Comparison of ENCODE assay signal across 11 cellular contexts in the genomic region with DNA sequence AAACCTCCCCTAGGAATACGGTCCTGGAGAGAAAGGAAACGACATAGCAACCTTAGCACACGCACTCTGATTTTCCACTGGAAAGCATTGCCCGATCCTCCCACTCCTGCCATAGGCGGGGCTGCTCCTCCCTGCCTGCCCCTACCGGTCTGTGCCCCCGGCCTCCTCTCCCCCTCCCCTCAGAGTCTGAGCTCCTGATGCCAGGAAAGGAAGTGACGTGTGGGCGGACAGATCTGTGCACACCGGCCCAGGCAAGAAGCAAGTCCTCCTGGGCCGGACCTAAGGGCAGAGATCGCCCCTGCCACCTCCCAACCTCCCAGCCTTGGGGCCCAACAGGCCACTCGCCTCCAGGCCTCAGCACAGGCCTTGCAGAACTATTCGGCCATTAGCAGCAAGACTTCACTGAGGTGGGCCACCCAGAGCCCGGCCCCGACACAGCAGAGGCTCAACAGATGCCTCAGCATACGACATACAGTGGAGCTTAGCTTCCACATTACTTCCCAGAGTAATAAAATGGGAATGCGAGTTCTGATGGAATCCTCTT. TPM values are rescaled to one million over a fixed set of nuclear protein-coding genes. Genes with fewer than 3 reads are reported as not detected.
DNase-seq lines count a peak whose midpoint lies in the region; ATAC-seq, FAIRE-seq and TF ChIP-seq lines count a peak whose summit lies in the region.
"Had no signal": no experiment of that assay in that cellular context is flagged by ENCODE, and none has a peak within 500 bp of the region (broad histone marks: within the 10 kb centered on the region; RNA-seq: fewer than 3 reads in every experiment).

No MANE protein-coding gene starts in this region.

- no peak overlapping the region for H2AFZ ChIP-seq in astrocyte (ENCODE audit: low read depth, low read length)

- FAIRE-seq in astrocyte (lab: Jason Lieb, UNC): no peak
- FAIRE-seq: A549 had no signal

- peaks cover 56% of the 10 kb centered on the region for H4K20me1 ChIP-seq in astrocyte (ENCODE audit: insufficient read depth, low read length)

- DNase-seq in NCI-H1436 (lab: John Stamatoyannopoulos, UW) (peak; percentile 64), NCI-H1436 treated with DMSO at 0.1 percent for 48 hours (lab: John Stamatoyannopoulos, UW) (no peak), astrocyte (ENCODE audit: low read depth) (no peak), left lobe of liver (ENCODE audit: low spot score) (peak; percentile 45), SKM-1 (lab: John Stamatoyannopoulos, UW; ENCODE audit: unreplicated experiment) (no peak)
- DNase-seq: NCI-H2081 treated with DMSO at 0.1 percent for 48 hours had no signal

- peak overlapping the region; percentile 26 for H3K27ac Mint-ChIP-seq in astrocyte (ENCODE audit: unreplicated experiment)

- H3K4me3 Mint-ChIP-seq in astrocyte (ENCODE audit: unreplicated experiment): no peak overlapping the region

- peaks cover 4% of the 10 kb centered on the region for H3K36me3 Mint-ChIP-seq in astrocyte (ENCODE audit: low read depth, unreplicated experiment)

- no peak for TF ChIP-seq CTCF in astrocyte (IDR thresholded peaks at IDR 0.05; ENCODE audit: insufficient read depth, low read depth, low read length)

- no peak overlapping the region for H3K27ac ChIP-seq in astrocyte (ENCODE audit: low read depth, low read length)
- H3K27ac ChIP-seq in stomach smooth muscle (ENCODE audit: low read length): peak overlapping the region; percentile 84

- H3K79me2 ChIP-seq in astrocyte (ENCODE audit: insufficient read depth, low read length): peaks cover 23% of the 10 kb centered on the region

- no peaks in the 10 kb centered on the region for H3K27me3 Mint-ChIP-seq in astrocyte (ENCODE audit: low read depth, unreplicated experiment)

- H3K9me3 Mint-ChIP-seq in astrocyte (ENCODE audit: unreplicated experiment): no peaks in the 10 kb centered on the region

- H3K4me3 ChIP-seq in astrocyte (ENCODE audit: insufficient read depth, low read depth, low read length) (no peak overlapping the region), stomach smooth muscle (ENCODE audit: low read length in 2 of 2) (peak overlapping the region in 1 of 2 donors; percentile 54)
- H3K4me3 ChIP-seq: A549 had no signal

- ATAC-seq in left lobe of liver: no peak
- no peak for ATAC-seq in HG03442 (IDR thresholded peaks at IDR 0.05; ENCODE audit: unreplicated experiment)
- ATAC-seq in GM21515 (IDR thresholded peaks at IDR 0.05; ENCODE audit: unreplicated experiment): no peak
- ATAC-seq: A549 had no signal

- H3K36me3 ChIP-seq in astrocyte (ENCODE audit: insufficient read depth, low read length) (no peaks in the 10 kb centered on the region), stomach smooth muscle (ENCODE audit: control insufficient read depth in 2 of 2, insufficient read depth in 2 of 2, low read length in 2 of 2) (peaks cover 24 to 29% of the 10 kb centered on the region in 2 donors)

- H3K27me3 ChIP-seq in astrocyte (ENCODE audit: insufficient read depth, low read length) (no peaks in the 10 kb centered on the region), stomach smooth muscle (ENCODE audit: control insufficient read depth in 1 of 2, insufficient read depth in 2 of 2, low read length in 2 of 2) (no peaks in the 10 kb centered on the region)

- H3K9ac ChIP-seq in astrocyte (ENCODE audit: low read length): no peak overlapping the region
- H3K9ac ChIP-seq in stomach smooth muscle (ENCODE audit: low read length in 2 of 2): peak overlapping the region; percentile 47 to 58

- peaks cover 12% of the 10 kb centered on the region for H3K4me1 Mint-ChIP-seq in astrocyte (ENCODE audit: low read depth, unreplicated experiment)

- peak overlapping the region; percentile 15 for H3K4me2 ChIP-seq in astrocyte (ENCODE audit: low read length)
- H3K4me2 ChIP-seq: A549 had no signal

- H3K9me3 ChIP-seq in astrocyte (ENCODE audit: insufficient read depth, low read depth, low read length) (no peaks in the 10 kb centered on the region), stomach smooth muscle (ENCODE audit: control insufficient read depth in 2 of 2, low read length in 2 of 2) (no peaks in the 10 kb centered on the region)
- H3K9me3 ChIP-seq: A549 had no signal

- peaks cover 7% of the 10 kb centered on the region for H3K4me1 ChIP-seq in astrocyte (ENCODE audit: insufficient read depth, low read length)
- H3K4me1 ChIP-seq in stomach smooth muscle (ENCODE audit: control insufficient read depth, insufficient read depth, low read length): peaks cover 69% of the 10 kb centered on the region

RNA-seq across cellular contexts. Expression of a gene that starts 7.2 kb away (rescaled TPM):
- total RNA-seq in astrocyte: 26.9 and 28.3 TPM in 2 replicates
- 53.3 TPM for total RNA-seq in left lobe of liver

RNA-seq across cellular contexts. Expression of a gene that starts 30.9 kb away (rescaled TPM):
- 33.8 and 36.3 TPM in 2 replicates for total RNA-seq in astrocyte
- total RNA-seq in left lobe of liver: 8.5 TPM

RNA-seq across cellular contexts. Expression of a gene that starts 57.0 kb away (rescaled TPM):
- total RNA-seq in astrocyte (0.89 and 1.9 TPM in 2 replicates), left lobe of liver (3.7 TPM)
- total RNA-seq: pulmonary artery endothelial cell had no signal

Comparison
In these comparisons a context has a peak if more than half of its experiments do, and no peak if none do; other contexts are left out.
1. DNase-seq: peak in NCI-H1436 (single experiment) and left lobe of liver (single experiment); none in NCI-H1436 treated with DMSO at 0.1 percent for 48 hours (single experiment), astrocyte (single experiment) and SKM-1 (single experiment).